In the genomic region with DNA sequence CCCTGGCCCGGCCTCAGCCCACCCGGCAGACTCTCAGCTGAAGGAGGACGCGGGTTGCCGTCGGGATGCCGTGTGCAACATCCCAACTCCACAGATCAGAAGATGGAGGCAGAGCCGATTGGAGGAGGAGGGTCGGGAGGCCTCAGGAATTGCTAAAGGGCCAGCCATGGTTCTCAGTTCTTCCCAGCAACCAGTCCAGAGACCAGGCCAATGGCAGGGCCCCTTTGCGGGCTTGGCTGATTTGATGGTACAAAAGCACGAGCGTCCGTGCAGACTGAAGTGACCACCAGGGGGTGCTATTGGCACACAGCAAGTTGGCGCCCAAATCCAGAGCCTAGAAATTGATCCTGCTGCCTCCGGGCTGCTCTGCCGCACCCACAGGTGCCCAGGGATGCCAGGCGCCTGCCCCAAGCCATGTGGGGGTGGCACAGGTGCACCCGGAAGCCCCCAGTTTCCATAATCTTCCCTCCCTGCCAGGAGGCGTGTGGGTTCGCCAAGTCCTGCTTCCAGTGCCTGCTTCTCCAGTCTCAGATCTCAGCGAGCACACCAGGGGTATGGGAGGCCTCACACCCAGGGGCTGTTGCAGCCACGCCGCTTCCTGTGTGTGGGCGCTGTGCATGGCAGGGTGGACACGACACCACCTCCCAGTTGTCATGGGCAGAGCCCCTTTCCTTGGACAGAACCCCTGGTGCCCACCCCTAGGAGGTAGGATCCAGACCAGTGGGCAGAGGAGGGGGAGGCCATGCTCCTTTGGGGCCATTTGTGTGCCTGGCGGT, we compare ENCODE assay signal across 8 cellular contexts. TPM values are rescaled to one million over a fixed set of nuclear protein-coding genes. Genes with fewer than 3 reads are reported as not detected.
DNase-seq lines count a peak whose midpoint lies in the region; ATAC-seq and TF ChIP-seq lines count a peak whose summit lies in the region.

No MANE protein-coding gene starts in this region.

- H3K27me3 ChIP-seq in DOHH2 (ENCODE audit: control insufficient read depth, low read length) = no peaks in the 10 kb centered on the region
- H3K27me3 ChIP-seq in lower lobe of right lung (ENCODE audit: low read depth) = peaks cover 13% of the 10 kb centered on the region

- H3K79me2 ChIP-seq in DOHH2 (ENCODE audit: control insufficient read depth, low read length) = no peaks in the 10 kb centered on the region

- H3K36me3 ChIP-seq in DOHH2 (ENCODE audit: control insufficient read depth, low read length) (no peaks in the 10 kb centered on the region), lower lobe of right lung (no peaks in the 10 kb centered on the region)

- DNase-seq in NCI-H748 (lab: John Stamatoyannopoulos, UW; ENCODE audit: unreplicated experiment) = peak; percentile 83
- peak; percentile 64 to 83 for DNase-seq in activated CD4-positive, alpha-beta T cell treated with anti-CD3 and anti-CD28 coated beads, Interleukin-2, amount 50 U/mL, for 24 hours (ENCODE audit: low read depth in 1 of 2, low spot score in 1 of 2)
- DNase-seq in dermis microvascular lymphatic vessel endothelial cell (ENCODE audit: low read depth in 2 of 2) = peak; percentile 81 to 84
- DNase-seq in lower lobe of right lung = peak; percentile 89
- peak; percentile 74 for DNase-seq in stimulated activated CD8-positive, alpha-beta memory T cell treated with anti-CD3 and anti-CD28 coated beads, Interleukin-12 subunit alpha, Interleukin-12 subunit beta, amount 100 ng/mL, for 1 hour (ENCODE audit: low read depth)

- intact Hi-C loops in lower lobe of right lung (cut with DNase I) = no loop called here

- peak; percentile 94 for TF ChIP-seq CTCF in DOHH2 (IDR thresholded peaks at IDR 0.05; ENCODE audit: low read depth, low read length, poor library complexity, severe bottlenecking)
- TF ChIP-seq CTCF in lower lobe of right lung (IDR thresholded peaks at IDR 0.05) = peak; percentile 97

- H3K9me3 ChIP-seq in DOHH2 (ENCODE audit: control insufficient read depth, insufficient read depth, low read length) = no peaks in the 10 kb centered on the region
- no peaks in the 10 kb centered on the region for H3K9me3 ChIP-seq in lower lobe of right lung

- H3K9me2 ChIP-seq in DOHH2 (replicated peaks; ENCODE audit: control insufficient read depth, low read length) = no peaks in the 10 kb centered on the region

- H3K4me3 ChIP-seq in DOHH2 (ENCODE audit: low read length) = peak overlapping the region; percentile 58
- no peak overlapping the region for H3K4me3 ChIP-seq in lower lobe of right lung

- no peaks in the 10 kb centered on the region for H4K20me1 ChIP-seq in DOHH2 (ENCODE audit: control insufficient read depth, insufficient read depth, low read depth, low read length)

- peak overlapping the region; percentile 71 for H3K4me2 ChIP-seq in DOHH2 (ENCODE audit: low read length)

- peaks cover 7% of the 10 kb centered on the region for H3F3A ChIP-seq in DOHH2 (ENCODE audit: control insufficient read depth, insufficient read depth)

- peak overlapping the region; percentile 88 for H3K27ac ChIP-seq in DOHH2 (ENCODE audit: low read depth, low read length)
- H3K27ac ChIP-seq in lower lobe of right lung = no peak overlapping the region

- H3K4me1 ChIP-seq in DOHH2 (ENCODE audit: control insufficient read depth, low read length) (peaks cover 31% of the 10 kb centered on the region), lower lobe of right lung (peaks cover 9% of the 10 kb centered on the region)

- ATAC-seq in HG03135 (IDR thresholded peaks at IDR 0.05; ENCODE audit: unreplicated experiment) (peak; percentile 59), lower lobe of right lung (peak; percentile 75 to 87), HG03175 (IDR thresholded peaks at IDR 0.05; ENCODE audit: unreplicated experiment) (no peak)

RNA-seq across cellular contexts. Expression of gene TEX19, which starts 7.1 kb away (rescaled TPM):
- not detected in 2 replicates for total RNA-seq in dermis microvascular lymphatic vessel endothelial cell
- not detected for total RNA-seq in lower lobe of right lung

RNA-seq across cellular contexts. Expression of gene SECTM1, which starts 18.3 kb away (rescaled TPM):
- 0.26 and 1.9 TPM in 2 replicates for total RNA-seq in dermis microvascular lymphatic vessel endothelial cell
- 44.5 TPM for total RNA-seq in lower lobe of right lung

RNA-seq across cellular contexts. Expression of gene UTS2R, which starts 19.7 kb away (rescaled TPM):
- total RNA-seq in dermis microvascular lymphatic vessel endothelial cell (not detected in 2 replicates), lower lobe of right lung (not detected)

RNA-seq across cellular contexts. Expression of gene CD7, which starts 34.5 kb away (rescaled TPM):
- total RNA-seq in dermis microvascular lymphatic vessel endothelial cell (not detected in 2 replicates), lower lobe of right lung (7.1 TPM)

Comparison
In these comparisons a context has a peak if more than half of its experiments do, and no peak if none do; other contexts are left out.
1. RNA of gene SECTM1, which starts 18.3 kb away (total RNA-seq): 44.5 TPM in lower lobe of right lung (single experiment); 0.26 to 1.9 TPM in dermis microvascular lymphatic vessel endothelial cell; every median in the first group is over 10 times any median in the second.
2. Peak in every context shown above with its lines, with median percentiles within 50 percentile points of each other: DNase-seq.